8 cellular contexts compared by ENCODE assay signal in genomic region chrX:120769576-120770341, GRCh38.
DNase-seq lines count a peak whose midpoint lies in the region; ATAC-seq, FAIRE-seq and TF ChIP-seq lines count a peak whose summit lies in the region.

No MANE protein-coding gene starts in this region.

- dilution Hi-C loops in keratinocyte (cut with MboI; ENCODE audit: extremely low pct_ligation_motif_present, low sequenced_read_pairs) = no loop called here

- no peaks in the 10 kb centered on the region for H3K27me3 ChIP-seq in keratinocyte (ENCODE audit: control insufficient read depth, extremely low read depth, insufficient read depth, low read length)

- no peak overlapping the region for H3K9ac ChIP-seq in keratinocyte (ENCODE audit: control insufficient read depth, extremely low read depth, insufficient read depth, low read length)

- H3K79me2 ChIP-seq in keratinocyte (ENCODE audit: control insufficient read depth, insufficient read depth, low read length) = no peaks in the 10 kb centered on the region

- no peak overlapping the region for H3K27ac ChIP-seq in keratinocyte (ENCODE audit: control insufficient read depth, insufficient read depth, low read length)

- peaks cover 2% of the 10 kb centered on the region for H3K4me1 ChIP-seq in keratinocyte (ENCODE audit: control insufficient read depth, extremely low read depth, insufficient read depth, low read length)

- no peaks in the 10 kb centered on the region for H3K9me1 ChIP-seq in keratinocyte (ENCODE audit: control insufficient read depth, extremely low read depth, insufficient read depth, low read length)

- no peak overlapping the region for H3K4me2 ChIP-seq in keratinocyte (ENCODE audit: control insufficient read depth, extremely low read depth, insufficient read depth, low read depth, low read length)

- TF ChIP-seq CTCF in LNCAP (IDR thresholded peaks at IDR 0.05) = peak; percentile 44; the same call in 1 of the 2 replicates
- TF ChIP-seq CTCF in keratinocyte (optimal IDR thresholded peaks at IDR 0.05 in 1 of 3, IDR thresholded peaks at IDR 0.05 in 1 of 3, conservative IDR thresholded peaks at IDR 0.05 in 1 of 3; ENCODE audit: extremely low read depth in 1 of 3, insufficient read depth in 2 of 3, low read length in 3 of 3) = peak; percentile 12 to 36 (median 26)

- no peaks in the 10 kb centered on the region for H4K20me1 ChIP-seq in keratinocyte (ENCODE audit: control insufficient read depth, extremely low read depth, insufficient read depth, low read length)

- ATAC-seq in GM18498 (IDR thresholded peaks at IDR 0.05; ENCODE audit: unreplicated experiment) (no peak), GM18517 (IDR thresholded peaks at IDR 0.05; ENCODE audit: unreplicated experiment) (no peak)

- H2AFZ ChIP-seq in keratinocyte (ENCODE audit: control insufficient read depth, low read length) = no peak overlapping the region

- peak; percentile 62 for FAIRE-seq in keratinocyte (lab: Jason Lieb, UNC)

- DNase-seq in NCI-H2171 treated with DMSO at 0.1 percent for 48 hours (lab: John Stamatoyannopoulos, UW) (peak; percentile 13), NCI-H2171 (lab: John Stamatoyannopoulos, UW) (no peak), SW480 (ENCODE audit: low spot score) (peak; percentile 56), keratinocyte (ENCODE audit: low read depth, low spot score) (no peak), T-helper 9 cell (no peak)

- H3K4me3 ChIP-seq in keratinocyte (ENCODE audit: control insufficient read depth in 2 of 3, extremely low read depth in 1 of 3, insufficient read depth in 2 of 3, low read depth in 1 of 3, low read length in 3 of 3) = no peak overlapping the region

- H3K9me3 ChIP-seq in keratinocyte (ENCODE audit: control insufficient read depth, low read depth, low read length) = no peaks in the 10 kb centered on the region

- no peaks in the 10 kb centered on the region for H3K36me3 ChIP-seq in keratinocyte (ENCODE audit: control insufficient read depth in 2 of 2, extremely low read depth in 1 of 2, insufficient read depth in 2 of 2, low read length in 2 of 2)

Comparison
In these comparisons a context has a peak if more than half of its experiments do, and no peak if none do; other contexts are left out.
1. DNase-seq: peak in NCI-H2171 treated with DMSO at 0.1 percent for 48 hours (single experiment) and SW480 (single experiment); none in NCI-H2171 (single experiment), keratinocyte (single experiment) and T-helper 9 cell (single experiment).